ENCODE assay signal across 1 cellular context in the genomic region with DNA sequence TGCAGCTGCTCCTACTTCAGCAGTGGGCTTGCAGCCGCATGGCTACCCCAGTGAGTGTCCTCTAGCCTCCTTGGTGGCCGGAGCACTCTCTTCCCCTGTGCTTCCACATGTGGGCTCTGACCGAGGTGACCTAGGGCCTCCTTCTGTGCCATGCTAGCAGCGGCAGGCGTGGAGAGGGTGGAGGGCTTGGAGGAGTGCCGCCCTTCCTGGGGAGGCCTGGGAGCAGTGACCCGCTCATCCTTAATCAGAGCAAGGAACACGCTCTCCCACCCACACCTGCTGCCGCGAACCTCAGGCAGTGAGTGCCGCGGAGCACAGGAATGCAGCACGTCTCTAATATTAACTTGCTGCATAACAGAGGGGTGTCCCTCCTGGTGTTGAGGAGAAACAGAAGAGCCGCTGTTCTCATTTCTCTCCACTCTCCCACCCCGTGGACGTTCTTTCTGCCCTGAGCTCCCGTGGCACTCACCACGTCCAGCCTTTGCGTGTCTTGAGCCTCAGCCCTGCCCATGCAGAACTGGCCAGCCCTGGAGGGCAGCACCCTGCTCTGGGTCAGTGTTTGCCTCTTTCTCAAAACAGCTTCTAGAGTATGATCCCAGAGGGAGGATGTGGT.
TF ChIP-seq lines count a peak whose summit lies in the region.

No MANE protein-coding gene starts in this region.

TF ChIP-seq in GM23338, 12 proteins besides CTCF, POLR2A, EP300 and RAD21 (continued from another document):
- TF ChIP-seq, protein P1, sequence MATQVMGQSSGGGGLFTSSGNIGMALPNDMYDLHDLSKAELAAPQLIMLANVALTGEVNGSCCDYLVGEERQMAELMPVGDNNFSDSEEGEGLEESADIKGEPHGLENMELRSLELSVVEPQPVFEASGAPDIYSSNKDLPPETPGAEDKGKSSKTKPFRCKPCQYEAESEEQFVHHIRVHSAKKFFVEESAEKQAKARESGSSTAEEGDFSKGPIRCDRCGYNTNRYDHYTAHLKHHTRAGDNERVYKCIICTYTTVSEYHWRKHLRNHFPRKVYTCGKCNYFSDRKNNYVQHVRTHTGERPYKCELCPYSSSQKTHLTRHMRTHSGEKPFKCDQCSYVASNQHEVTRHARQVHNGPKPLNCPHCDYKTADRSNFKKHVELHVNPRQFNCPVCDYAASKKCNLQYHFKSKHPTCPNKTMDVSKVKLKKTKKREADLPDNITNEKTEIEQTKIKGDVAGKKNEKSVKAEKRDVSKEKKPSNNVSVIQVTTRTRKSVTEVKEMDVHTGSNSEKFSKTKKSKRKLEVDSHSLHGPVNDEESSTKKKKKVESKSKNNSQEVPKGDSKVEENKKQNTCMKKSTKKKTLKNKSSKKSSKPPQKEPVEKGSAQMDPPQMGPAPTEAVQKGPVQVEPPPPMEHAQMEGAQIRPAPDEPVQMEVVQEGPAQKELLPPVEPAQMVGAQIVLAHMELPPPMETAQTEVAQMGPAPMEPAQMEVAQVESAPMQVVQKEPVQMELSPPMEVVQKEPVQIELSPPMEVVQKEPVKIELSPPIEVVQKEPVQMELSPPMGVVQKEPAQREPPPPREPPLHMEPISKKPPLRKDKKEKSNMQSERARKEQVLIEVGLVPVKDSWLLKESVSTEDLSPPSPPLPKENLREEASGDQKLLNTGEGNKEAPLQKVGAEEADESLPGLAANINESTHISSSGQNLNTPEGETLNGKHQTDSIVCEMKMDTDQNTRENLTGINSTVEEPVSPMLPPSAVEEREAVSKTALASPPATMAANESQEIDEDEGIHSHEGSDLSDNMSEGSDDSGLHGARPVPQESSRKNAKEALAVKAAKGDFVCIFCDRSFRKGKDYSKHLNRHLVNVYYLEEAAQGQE (IDR thresholded peaks at IDR 0.05; ENCODE audit: unreplicated experiment) = no peak
- no peak for TF ChIP-seq STAT1 (IDR thresholded peaks at IDR 0.05; ENCODE audit: unreplicated experiment)
- no peak for TF ChIP-seq CREB1 (CRISPR knock-in tag; IDR thresholded peaks at IDR 0.05; ENCODE audit: low read depth)
- no peak for TF ChIP-seq EZH2phosphoT487 (IDR thresholded peaks at IDR 0.05; ENCODE audit: unreplicated experiment)
- no peak for TF ChIP-seq JUNB (IDR thresholded peaks at IDR 0.05; ENCODE audit: unreplicated experiment)
- TF ChIP-seq, protein P2, sequence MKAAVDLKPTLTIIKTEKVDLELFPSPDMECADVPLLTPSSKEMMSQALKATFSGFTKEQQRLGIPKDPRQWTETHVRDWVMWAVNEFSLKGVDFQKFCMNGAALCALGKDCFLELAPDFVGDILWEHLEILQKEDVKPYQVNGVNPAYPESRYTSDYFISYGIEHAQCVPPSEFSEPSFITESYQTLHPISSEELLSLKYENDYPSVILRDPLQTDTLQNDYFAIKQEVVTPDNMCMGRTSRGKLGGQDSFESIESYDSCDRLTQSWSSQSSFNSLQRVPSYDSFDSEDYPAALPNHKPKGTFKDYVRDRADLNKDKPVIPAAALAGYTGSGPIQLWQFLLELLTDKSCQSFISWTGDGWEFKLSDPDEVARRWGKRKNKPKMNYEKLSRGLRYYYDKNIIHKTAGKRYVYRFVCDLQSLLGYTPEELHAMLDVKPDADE (IDR thresholded peaks at IDR 0.05) = no peak
- no peak for TF ChIP-seq EZH2 (IDR thresholded peaks at IDR 0.05; ENCODE audit: low read depth, unreplicated experiment)
